In genomic region chr12:71958056-71958455, GRCh38 we compare ENCODE assay signal across 1 cellular context.
TF ChIP-seq lines count a peak whose summit lies in the region.

No MANE protein-coding gene starts in this region.

TF ChIP-seq in IMR-90, 13 proteins besides CTCF, POLR2A, EP300 and RAD21 (continued from another document):
- TF ChIP-seq BHLHE40 (IDR thresholded peaks at IDR 0.05; ENCODE audit: low read depth, low read length) (no peak), FOS (IDR thresholded peaks at IDR 0.05; ENCODE audit: low read depth, low read length) (no peak), RFX5 (IDR thresholded peaks at IDR 0.05; ENCODE audit: low read depth, low read length) (no peak), MXI1 (IDR thresholded peaks at IDR 0.05; ENCODE audit: borderline replicate concordance, low read depth, low read length) (no peak), USF2 (IDR thresholded peaks at IDR 0.05; ENCODE audit: low read depth, low read length) (no peak), MAZ (IDR thresholded peaks at IDR 0.05; ENCODE audit: borderline replicate concordance, low read depth, low read length) (no peak), NFE2L2 (IDR thresholded peaks at IDR 0.05; ENCODE audit: low read depth, low read length) (no peak), MAFK (IDR thresholded peaks at IDR 0.05; ENCODE audit: low read depth, low read length) (no peak)
- TF ChIP-seq, protein P1, sequence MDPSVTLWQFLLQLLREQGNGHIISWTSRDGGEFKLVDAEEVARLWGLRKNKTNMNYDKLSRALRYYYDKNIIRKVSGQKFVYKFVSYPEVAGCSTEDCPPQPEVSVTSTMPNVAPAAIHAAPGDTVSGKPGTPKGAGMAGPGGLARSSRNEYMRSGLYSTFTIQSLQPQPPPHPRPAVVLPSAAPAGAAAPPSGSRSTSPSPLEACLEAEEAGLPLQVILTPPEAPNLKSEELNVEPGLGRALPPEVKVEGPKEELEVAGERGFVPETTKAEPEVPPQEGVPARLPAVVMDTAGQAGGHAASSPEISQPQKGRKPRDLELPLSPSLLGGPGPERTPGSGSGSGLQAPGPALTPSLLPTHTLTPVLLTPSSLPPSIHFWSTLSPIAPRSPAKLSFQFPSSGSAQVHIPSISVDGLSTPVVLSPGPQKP (IDR thresholded peaks at IDR 0.05; ENCODE audit: borderline replicate concordance, low read depth, low read length) = no peak
TF ChIP-seq in IMR-90: peak in this region for 0.
